8 cellular contexts compared by ENCODE assay signal in genomic region chr10:75234683-75235374, GRCh38. TPM values are rescaled to one million over a fixed set of nuclear protein-coding genes. Genes with fewer than 3 reads are reported as not detected.
A peak's percentile ranks its signal among the peaks of the same experiment; 100 is the strongest.
DNase-seq lines count a peak whose midpoint lies in the region; ATAC-seq and TF ChIP-seq lines count a peak whose summit lies in the region.

No MANE protein-coding gene starts in this region.

- TF ChIP-seq CTCF in mesothelial cell of epicardium (IDR thresholded peaks at IDR 0.05; ENCODE audit: unreplicated experiment) (no peak), upper lobe of left lung (IDR thresholded peaks at IDR 0.05) (no peak)

- peaks cover 16 to 24% of the 10 kb centered on the region in 2 donors for H3K4me1 ChIP-seq in duodenal mucosa (ENCODE audit: control insufficient read depth in 1 of 2, insufficient read depth in 2 of 2, low read length in 2 of 2)
- peaks cover 23 to 27% (median 25%) of the 10 kb centered on the region in 4 donors for H3K4me1 ChIP-seq in upper lobe of left lung

- no peak for TF ChIP-seq EP300 in upper lobe of left lung (IDR thresholded peaks at IDR 0.05)

- no peak overlapping the region for H3K9ac ChIP-seq in SK-N-MC (ENCODE audit: insufficient read length)
- peak overlapping the region; percentile 67 to 90 for H3K9ac ChIP-seq in duodenal mucosa (ENCODE audit: low read depth in 1 of 2, low read length in 2 of 2)

- H3K4me3 Mint-ChIP-seq in mesothelial cell of epicardium = peak overlapping the region; percentile 69

- no peak overlapping the region for H3K27ac Mint-ChIP-seq in mesothelial cell of epicardium

- peak overlapping the region; percentile 76 for H3K4me3 ChIP-seq in SK-N-MC
- H3K4me3 ChIP-seq in duodenal mucosa (ENCODE audit: low read depth in 1 of 2, low read length in 2 of 2) = peak overlapping the region; percentile 80 to 86
- H3K4me3 ChIP-seq in upper lobe of left lung = peak overlapping the region; percentile 61 to 89 (median 74)

- peak; percentile 46 for DNase-seq in NCI-H1105 treated with DMSO at 0.1 percent for 48 hours (lab: John Stamatoyannopoulos, UW)
- no peak for DNase-seq in NCI-H1105 (lab: John Stamatoyannopoulos, UW)
- no peak for DNase-seq in SK-N-MC (ENCODE audit: low read depth, low spot score)
- DNase-seq in mesothelial cell of epicardium (ENCODE audit: low spot score in 2 of 2, unreplicated experiment in 2 of 2) = peak in 1 of 2 experiments; percentile 48
- DNase-seq in upper lobe of left lung = peak; percentile 55 to 91
- no peak for DNase-seq in NCI-H1048 (lab: John Stamatoyannopoulos, UW)

- H3K9me3 ChIP-seq in SK-N-MC (ENCODE audit: low read depth, low read length) (no peaks in the 10 kb centered on the region), duodenal mucosa (ENCODE audit: control insufficient read depth in 1 of 2, low read length in 2 of 2) (no peaks in the 10 kb centered on the region), upper lobe of left lung (no peaks in the 10 kb centered on the region)

- 0 to 1% methylated on average over 2 to 22 of the region's 62 CpGs for WGBS in upper lobe of left lung, 2 donors

- peaks cover 2% of the 10 kb centered on the region for H3K27me3 Mint-ChIP-seq in mesothelial cell of epicardium (ENCODE audit: low read depth)

- TF ChIP-seq POLR2A in upper lobe of left lung (IDR thresholded peaks at IDR 0.05) = no peak

- ATAC-seq in HG02870 (IDR thresholded peaks at IDR 0.05; ENCODE audit: unreplicated experiment) = peak; percentile 12
- peak; percentile 7 to 44 for ATAC-seq in upper lobe of left lung (ENCODE audit: low FRiP score in 2 of 2)

- H3K9me3 Mint-ChIP-seq in mesothelial cell of epicardium = no peaks in the 10 kb centered on the region

- no peak overlapping the region for H3K27ac ChIP-seq in SK-N-MC
- peak overlapping the region; percentile 77 for H3K27ac ChIP-seq in duodenal mucosa (ENCODE audit: low read depth, low read length)
- peak overlapping the region; percentile 87 to 92 (median 88) for H3K27ac ChIP-seq in upper lobe of left lung

- H3K36me3 Mint-ChIP-seq in mesothelial cell of epicardium = peaks cover 16% of the 10 kb centered on the region

- H3K36me3 ChIP-seq in SK-N-MC (ENCODE audit: insufficient read depth, low read length) (peaks cover 21% of the 10 kb centered on the region), duodenal mucosa (ENCODE audit: control insufficient read depth in 1 of 2, insufficient read depth in 2 of 2, low read length in 2 of 2) (peaks cover 13 to 30% of the 10 kb centered on the region in 2 donors), upper lobe of left lung (peaks cover 0 to 27% (median 14%) of the 10 kb centered on the region in 4 donors)

- H3K4me1 Mint-ChIP-seq in mesothelial cell of epicardium = peaks cover 26% of the 10 kb centered on the region

- no peaks in the 10 kb centered on the region for H3K27me3 ChIP-seq in duodenal mucosa (ENCODE audit: control insufficient read depth in 1 of 2, insufficient read depth in 2 of 2, low read length in 2 of 2)
- no peaks in the 10 kb centered on the region for H3K27me3 ChIP-seq in upper lobe of left lung

RNA-seq across cellular contexts. Expression of gene COMTD1, which starts 0.9 kb away (rescaled TPM):
- total RNA-seq in mesothelial cell of epicardium (13.9 to 14.7 TPM (median 13.9 TPM) in 3 replicates), upper lobe of left lung (10 to 100 TPM; 28.0 to 56.6 (median 35.6) TPM)

RNA-seq across cellular contexts. Expression of gene VDAC2, which starts 24.2 kb away (rescaled TPM):
- total RNA-seq in mesothelial cell of epicardium = 144 to 154 TPM (median 149 TPM) in 3 replicates
- total RNA-seq in upper lobe of left lung = 100 to 1,000 TPM in 3 of 6 donors, 10 to 100 TPM in 3; 54.5 to 137 (median 98.8) TPM

Comparison
In these comparisons a context has a peak if more than half of its experiments do, and no peak if none do; other contexts are left out.
1. DNase-seq: peak in NCI-H1105 treated with DMSO at 0.1 percent for 48 hours (single experiment) and upper lobe of left lung (2 of 2); none in NCI-H1105 (single experiment), SK-N-MC (single experiment) and NCI-H1048 (single experiment).
2. Peak in every context shown above with its lines, with median percentiles within 50 percentile points of each other: H3K4me3 ChIP-seq.